Comparison of ENCODE assay signal across 8 cellular contexts in the genomic region with DNA sequence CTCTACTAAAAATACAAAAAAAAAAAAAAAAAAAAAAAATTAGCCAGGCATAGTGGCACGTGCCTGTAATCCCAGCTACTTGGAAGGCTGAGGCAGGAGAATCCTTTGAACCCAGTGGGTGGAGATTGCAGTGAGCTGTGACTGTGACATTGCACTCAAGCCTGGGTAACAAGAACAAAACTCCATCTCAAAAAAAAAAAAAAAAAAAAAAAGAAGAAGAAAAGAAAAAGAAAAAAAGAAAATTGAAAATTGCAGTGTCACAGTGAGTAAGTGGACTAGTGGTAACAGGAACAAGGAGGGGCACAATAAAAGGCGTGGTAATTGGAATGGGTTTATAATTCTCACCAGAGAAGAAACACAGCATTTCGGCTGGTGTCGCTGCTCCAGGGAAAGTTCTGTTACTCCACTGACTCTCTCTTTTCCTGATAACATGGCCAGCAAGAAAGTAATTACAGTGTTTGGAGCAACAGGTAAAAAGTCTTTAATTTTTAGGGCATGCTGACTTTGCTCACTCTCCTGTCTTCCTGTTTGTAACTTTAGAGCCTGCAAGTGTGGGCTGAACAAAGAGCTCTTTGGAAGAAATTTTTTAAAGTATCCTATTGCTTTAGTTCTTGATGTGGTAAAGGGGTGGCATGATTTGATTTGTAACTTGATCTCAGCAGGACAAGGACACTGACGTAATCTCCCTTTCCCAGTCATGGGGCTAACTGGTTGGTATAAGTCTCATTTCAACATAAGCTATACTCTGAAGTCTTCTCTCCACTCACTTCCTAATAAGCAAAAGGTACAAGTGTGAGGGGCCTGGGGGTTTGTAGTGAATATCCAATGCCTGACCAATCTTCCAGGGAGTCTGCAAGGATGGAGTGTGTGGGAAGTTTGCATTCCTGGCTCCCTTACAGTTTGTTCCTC. TPM values are rescaled to one million over a fixed set of nuclear protein-coding genes. Genes with fewer than 3 reads are reported as not detected.
DNase-seq lines count a peak whose midpoint lies in the region; ATAC-seq, FAIRE-seq and TF ChIP-seq lines count a peak whose summit lies in the region.

No MANE protein-coding gene starts in this region.

- FAIRE-seq in HTR-8/SVneo (lab: Jason Lieb, UNC) (no peak), HepG2 (lab: Jason Lieb, UNC) (peak; percentile 70)

- H4K20me1 ChIP-seq in HepG2 (ENCODE audit: insufficient read depth, low read length), result no peaks in the 10 kb centered on the region

- H3K27me3 ChIP-seq in adrenal gland, result no peaks in the 10 kb centered on the region
- H3K27me3 ChIP-seq in HepG2 (ENCODE audit: control insufficient read depth in 1 of 2, insufficient read depth in 2 of 2, low read length in 2 of 2), result no peaks in the 10 kb centered on the region

- BruUV-seq in HepG2 (replicated peaks; lab: Mats Ljungman, UMichigan), result TSS peak; percentile 95

- TF ChIP-seq EP300 in HepG2 (IDR thresholded peaks at IDR 0.05; ENCODE audit: low read depth in 2 of 2, low read length in 2 of 2) (peak in 1 of 2 experiments; percentile 32; a peak in 1 of 4 replicates), HepG2 (CRISPR knock-in tag; IDR thresholded peaks at IDR 0.05; ENCODE audit: borderline replicate concordance) (no peak)

- no peak for TF ChIP-seq CTCF in AG09309 (IDR thresholded peaks at IDR 0.05; ENCODE audit: control insufficient read depth, insufficient read depth, low read depth, low read length, missing control alignments)
- TF ChIP-seq CTCF in adrenal gland (IDR thresholded peaks at IDR 0.05), result no peak
- no peak for TF ChIP-seq CTCF in HepG2 (CRISPR knock-in tag; IDR thresholded peaks at IDR 0.05)

- peak; percentile 74 for ATAC-seq in HepG2
- no peak for ATAC-seq in HG03342 (IDR thresholded peaks at IDR 0.05; ENCODE audit: unreplicated experiment)
- no peak for ATAC-seq in HG02571 (IDR thresholded peaks at IDR 0.05; ENCODE audit: unreplicated experiment)
- no peak for ATAC-seq in HG03280 (IDR thresholded peaks at IDR 0.05; ENCODE audit: unreplicated experiment)

- H3K9ac ChIP-seq in HepG2 (ENCODE audit: insufficient read depth, low read depth, low read length), result peak overlapping the region; percentile 75

- peaks cover 4% of the 10 kb centered on the region for H3K79me2 ChIP-seq in HepG2 (ENCODE audit: insufficient read depth, low read length)

- H3K27ac ChIP-seq in adrenal gland (peak overlapping the region; percentile 49 to 89 (median 83)), HepG2 (ENCODE audit: extremely low read length, insufficient read depth, low read length) (peak overlapping the region; percentile 95)

- peak overlapping the region; percentile 82 for H3K4me2 ChIP-seq in HepG2 (ENCODE audit: low read depth, low read length)

- DNase-seq in AG09309 (ENCODE audit: low read depth), result peak; percentile 67
- peak; percentile 44 for DNase-seq in HTR-8/SVneo (ENCODE audit: insufficient read length, low spot score)
- DNase-seq in adrenal gland, result peak; percentile 49 to 79 (median 56)
- peak; percentile 88 for DNase-seq in HepG2 (ENCODE audit: low spot score)
- no peak for DNase-seq in C1 segment of cervical spinal cord (lab: John Stamatoyannopoulos, UW)

- TF ChIP-seq POLR2A in adrenal gland (IDR thresholded peaks at IDR 0.05) (peak in 1 of 2 donors; percentile 69), HepG2 (IDR thresholded peaks at IDR 0.05; ENCODE audit: insufficient read depth in 1 of 2, low read depth in 2 of 2, low read length in 2 of 2) (peak in 1 of 2 experiments; percentile 62; a peak in 2 of 4 replicates)

- in situ Hi-C loops in HepG2 (cut with HindIII; ENCODE audit: extremely low pct_ligation_motif_present, low pct_unique_long_range_greater_than_20kb), result no loop called here

- CTCF ChIA-PET in HepG2 (lab: Yijun Ruan, JAX; ENCODE audit: low intra/inter-chr PET ratio, low total read pairs), result no interaction called here

- TF ChIP-seq RAD21 in HepG2 (CRISPR knock-in tag; IDR thresholded peaks at IDR 0.05), result no peak

- no peak overlapping the region for H2AFZ ChIP-seq in HepG2 (ENCODE audit: low read length)

- POLR2A ChIA-PET in HepG2 (lab: Yijun Ruan, JAX), result interaction anchor here (0.8 to 4.3 kb wide), 5 partner anchors 9 to 137 kb away, joined by 3 to 28 read pairs (median 15); a partner anchor contains a TSS

- H3K4me3 ChIP-seq in AG09309 (ENCODE audit: control insufficient read depth, low read depth, low read length), result peak overlapping the region; percentile 1
- peak overlapping the region in 1 of 4 donors; percentile 36 for H3K4me3 ChIP-seq in adrenal gland
- H3K4me3 ChIP-seq in HepG2 (replicated peaks in 1 of 3; ENCODE audit: insufficient read depth in 1 of 3, low read depth in 2 of 3, low read length in 3 of 3), result peak overlapping the region; percentile 14 to 56 (median 53)

- H3K9me3 ChIP-seq in adrenal gland (replicated peaks in 1 of 3) (no peaks in the 10 kb centered on the region), HepG2 (ENCODE audit: low read length) (no peaks in the 10 kb centered on the region)

- H3K4me1 ChIP-seq in adrenal gland (replicated peaks in 1 of 2) (peaks cover 0 to 9% of the 10 kb centered on the region in 2 donors), HepG2 (ENCODE audit: insufficient read depth, low read length) (peaks cover 62% of the 10 kb centered on the region)

- intact Hi-C loops in adrenal gland (cut with DNase I), result no loop called here
- intact Hi-C loops in HepG2 (cut with micrococcal nuclease; ENCODE audit: unreplicated experiment), result loop anchor here (1.0 kb wide), 1 partner anchor 13 kb away; no protein-coding TSS in a partner anchor

- WGBS in adrenal gland, 4 donors, result 18 to 24% (median 21%) methylated on average over 5 of the region's 5 CpGs
- WGBS in HepG2 (ENCODE audit: low lambda C conversion rate), result 5% methylated on average over 5 of the region's 5 CpGs

- H3K36me3 ChIP-seq in adrenal gland (replicated peaks in 1 of 2), result no peaks in the 10 kb centered on the region
- H3K36me3 ChIP-seq in HepG2 (replicated peaks in 1 of 2; ENCODE audit: control insufficient read depth in 1 of 2, insufficient read depth in 2 of 2, low read length in 2 of 2), result no peaks in the 10 kb centered on the region

TF ChIP-seq in HepG2, 621 proteins besides CTCF, POLR2A, EP300 and RAD21 (continues in another document):
- no peak for TF ChIP-seq ZNF816 (CRISPR knock-in tag; IDR thresholded peaks at IDR 0.05; ENCODE audit: borderline replicate concordance)
- TF ChIP-seq CREB1 (IDR thresholded peaks at IDR 0.05), result peak; percentile 70
- peak; percentile 62; the same call in 1 of the 2 replicates for TF ChIP-seq CREB1 (CRISPR knock-in tag; IDR thresholded peaks at IDR 0.05)
- no peak for TF ChIP-seq XRCC5 (optimal IDR thresholded peaks at IDR 0.05; ENCODE audit: low read length)
- no peak for TF ChIP-seq SP2 (CRISPR knock-in tag; IDR thresholded peaks at IDR 0.05)
- TF ChIP-seq, protein P1, sequence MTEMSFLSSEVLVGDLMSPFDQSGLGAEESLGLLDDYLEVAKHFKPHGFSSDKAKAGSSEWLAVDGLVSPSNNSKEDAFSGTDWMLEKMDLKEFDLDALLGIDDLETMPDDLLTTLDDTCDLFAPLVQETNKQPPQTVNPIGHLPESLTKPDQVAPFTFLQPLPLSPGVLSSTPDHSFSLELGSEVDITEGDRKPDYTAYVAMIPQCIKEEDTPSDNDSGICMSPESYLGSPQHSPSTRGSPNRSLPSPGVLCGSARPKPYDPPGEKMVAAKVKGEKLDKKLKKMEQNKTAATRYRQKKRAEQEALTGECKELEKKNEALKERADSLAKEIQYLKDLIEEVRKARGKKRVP (CRISPR knock-in tag; IDR thresholded peaks at IDR 0.05), result peak in 1 of 2 experiments; percentile 75; a peak in 2 of 4 replicates
- no peak for TF ChIP-seq DPF2 (CRISPR knock-in tag; IDR thresholded peaks at IDR 0.05; ENCODE audit: borderline replicate concordance, low read depth)
- TF ChIP-seq, protein P2, sequence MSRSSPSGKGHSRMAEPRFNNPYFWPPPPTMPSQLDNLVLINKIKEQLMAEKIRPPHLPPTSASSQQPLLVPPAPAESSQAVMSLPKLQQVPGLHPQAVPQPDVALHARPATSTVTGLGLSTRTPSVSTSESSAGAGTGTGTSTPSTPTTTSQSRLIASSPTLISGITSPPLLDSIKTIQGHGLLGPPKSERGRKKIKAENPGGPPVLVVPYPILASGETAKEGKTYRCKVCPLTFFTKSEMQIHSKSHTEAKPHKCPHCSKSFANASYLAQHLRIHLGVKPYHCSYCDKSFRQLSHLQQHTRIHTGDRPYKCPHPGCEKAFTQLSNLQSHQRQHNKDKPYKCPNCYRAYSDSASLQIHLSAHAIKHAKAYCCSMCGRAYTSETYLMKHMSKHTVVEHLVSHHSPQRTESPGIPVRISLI (CRISPR knock-in tag; IDR thresholded peaks at IDR 0.05; ENCODE audit: borderline replicate concordance), result peak; percentile 52; the same call in 1 of the 2 replicates
- TF ChIP-seq CEBPG (CRISPR knock-in tag; IDR thresholded peaks at IDR 0.05), result peak; percentile 63; the same call in 1 of the 2 replicates
- TF ChIP-seq ATF7 (IDR thresholded peaks at IDR 0.05), result peak; percentile 82
- TF ChIP-seq ATF7 (CRISPR knock-in tag; IDR thresholded peaks at IDR 0.05), result no peak

RNA-seq across cellular contexts. Expression of a gene that starts 22.0 kb away (rescaled TPM):
- total RNA-seq in adrenal gland (100 to 1,000 TPM in 5 of 8 donors, 10 to 100 TPM in 3; 80.4 to 143 (median 106) TPM), HepG2 (2016; rRNA removed; fragmentation: Illumina TruSeq; extraction: Trizol) (241 and 259 TPM in 2 replicates)
- polyA plus RNA-seq in adrenal gland (100 to 1,000 TPM in 1 of 3 donors, 10 to 100 TPM in 2; 78.2 to 242 (median 78.9) TPM), HepG2 (2011; rRNA removed) (83.9 and 105 TPM in 2 replicates)
- 38.2 and 46.4 TPM in 2 replicates for total RNA-seq in HepG2 (2016; cell fraction: cytosol; rRNA removed; fragmentation: Illumina TruSeq; extraction: Trizol; ENCODE audit: low read depth)
- total RNA-seq in HepG2 (2016; cell fraction: insoluble cytoplasmic fraction; rRNA removed; fragmentation: Illumina TruSeq; extraction: Trizol), result 252 and 280 TPM in 2 replicates
- total RNA-seq in HepG2 (2016; cell fraction: membrane; rRNA removed; fragmentation: Illumina TruSeq; extraction: Trizol), result 76.5 and 81.0 TPM in 2 replicates
- 391 and 395 TPM in 2 replicates for total RNA-seq in HepG2 (2016; cell fraction: nucleus; rRNA removed; fragmentation: Illumina TruSeq; extraction: Trizol)
- polyA plus RNA-seq in HepG2 (2011; cell fraction: cytosol; rRNA removed), result 65.0 and 65.1 TPM in 2 replicates
- 235 and 261 TPM in 2 replicates for polyA plus RNA-seq in HepG2 (2011; cell fraction: nucleus; rRNA removed)
- 62.0 and 93.0 TPM in 2 replicates for polyA plus RNA-seq in HepG2 (2012)
- polyA plus RNA-seq in HepG2 (2016; cell fraction: cytosol; fragmentation: Illumina TruSeq; extraction: Trizol; ENCODE audit: low read depth), result 42.7 and 46.3 TPM in 2 replicates
- 362 and 401 TPM in 2 replicates for polyA plus RNA-seq in HepG2 (2016; cell fraction: insoluble cytoplasmic fraction; fragmentation: Illumina TruSeq; extraction: Trizol; ENCODE audit: low read depth)
- polyA plus RNA-seq in HepG2 (2016; cell fraction: membrane; fragmentation: Illumina TruSeq; extraction: Trizol; ENCODE audit: low read depth), result 75.5 and 84.5 TPM in 2 replicates
- polyA plus RNA-seq in HepG2 (2016; cell fraction: nucleus; fragmentation: Illumina TruSeq; extraction: Trizol; ENCODE audit: insufficient read depth, low read depth), result 261 and 267 TPM in 2 replicates
- 162 and 478 TPM in 2 replicates for polyA minus RNA-seq in HepG2 (2011; rRNA and poly(A)+ RNA removed; ENCODE audit: low replicate concordance)
- 95.7 and 153 TPM in 2 replicates for polyA minus RNA-seq in HepG2 (2011; cell fraction: cytosol; rRNA and poly(A)+ RNA removed)
- polyA minus RNA-seq in HepG2 (2011; cell fraction: nucleus; rRNA and poly(A)+ RNA removed), result 674 and 713 TPM in 2 replicates

Comparison
In these comparisons a context has a peak if more than half of its experiments do, and no peak if none do; other contexts are left out.
1. DNase-seq: peak in AG09309 (single experiment), HTR-8/SVneo (single experiment), adrenal gland (7 of 7) and HepG2 (single experiment); none in C1 segment of cervical spinal cord (0 of 14).